In genomic region chrX:85928606-85929005, GRCh38 we compare ENCODE assay signal across 27 cellular contexts.
"Had no signal": no experiment of that assay in that cellular context is flagged by ENCODE, and none has a peak within 500 bp of the region (broad histone marks: within the 10 kb centered on the region; RNA-seq: fewer than 3 reads in every experiment).

No MANE protein-coding gene starts in this region.

- H3K27ac ChIP-seq: esophagus squamous epithelium, heart right ventricle, lower lobe of right lung, neutrophil, right atrium auricular region, suprapubic skin, vagina had no signal

- H3K27me3 Mint-ChIP-seq: stimulated activated naive CD8-positive, alpha-beta T cell treated with anti-CD3 and anti-CD28 coated beads, Interleukin-15, amount 100 ng/mL, for 72 hours had no signal

- H3K36me3 ChIP-seq: esophagus squamous epithelium, heart right ventricle, left ventricle myocardium inferior, lower lobe of right lung, neutrophil, prostate gland, right atrium auricular region, suprapubic skin, vagina had no signal

- H3K4me2 ChIP-seq: smooth muscle cell had no signal

- H3K36me3 Mint-ChIP-seq: natural killer cell had no signal

- H3K27ac Mint-ChIP-seq: natural killer cell; stimulated activated naive CD8-positive, alpha-beta T cell treated with anti-CD3 and anti-CD28 coated beads, Interleukin-15, amount 100 ng/mL, for 72 hours had no signal

- DNase-seq: effector memory CD4-positive, alpha-beta T cell; erythroblast; esophagus squamous epithelium; foreskin melanocyte; glutamatergic neuron; heart right ventricle; hippocampal formation; kidney glomerular epithelial cell; left colon; left ventricle myocardium inferior; lower lobe of right lung; natural killer cell; stimulated activated CD4-positive, alpha-beta T cell treated with anti-CD3 and anti-CD28 coated beads, Interleukin-12 subunit alpha, Interleukin-12 subunit beta, amount 100 ng/mL, for 4 hours; stimulated activated CD4-positive, alpha-beta T cell treated with anti-CD3 and anti-CD28 coated beads, Interleukin-1b, Interleukin-23, amount 100 ng/mL, for 48 hours; stimulated activated CD4-positive, alpha-beta T cell treated with anti-CD3 and anti-CD28 coated beads, Interleukin-4, amount 100 ng/mL, for 1 hour; stimulated activated CD8-positive, alpha-beta memory T cell treated with anti-CD3 and anti-CD28 coated beads, Interleukin-4, amount 100 ng/mL, for 48 hours; stimulated activated naive CD4-positive, alpha-beta T cell; stimulated activated naive CD8-positive, alpha-beta T cell treated with anti-CD3 and anti-CD28 coated beads, Interleukin-15, amount 100 ng/mL, for 72 hours; trophoblast cell had no signal

- H3K27me3 ChIP-seq: esophagus squamous epithelium, heart right ventricle, neutrophil, right atrium auricular region, suprapubic skin, vagina had no signal

- H3K4me1 ChIP-seq: esophagus squamous epithelium, prostate gland, right atrium auricular region, suprapubic skin, vagina had no signal

- ATAC-seq: heart right ventricle; left colon; lower lobe of right lung; natural killer cell; sciatic nerve; stimulated activated naive CD8-positive, alpha-beta T cell treated with anti-CD3 and anti-CD28 coated beads, Interleukin-15, amount 100 ng/mL, for 72 hours had no signal

- H3K9me3 ChIP-seq: esophagus squamous epithelium, heart right ventricle, left ventricle myocardium inferior, lower lobe of right lung, neutrophil, prostate gland, right atrium auricular region, suprapubic skin, vagina had no signal

- H3K4me3 ChIP-seq: esophagus squamous epithelium, heart right ventricle, left ventricle myocardium inferior, lower lobe of right lung, prostate gland, right atrium auricular region, smooth muscle cell, suprapubic skin, vagina had no signal

- H3K4me3 Mint-ChIP-seq: natural killer cell; neural crest cell; stimulated activated naive CD8-positive, alpha-beta T cell treated with anti-CD3 and anti-CD28 coated beads, Interleukin-15, amount 100 ng/mL, for 72 hours had no signal

- H3K9me3 Mint-ChIP-seq: natural killer cell; neural crest cell; stimulated activated naive CD8-positive, alpha-beta T cell treated with anti-CD3 and anti-CD28 coated beads, Interleukin-15, amount 100 ng/mL, for 72 hours had no signal
